Comparison of ENCODE assay signal across 1 cellular context in the genomic region with DNA sequence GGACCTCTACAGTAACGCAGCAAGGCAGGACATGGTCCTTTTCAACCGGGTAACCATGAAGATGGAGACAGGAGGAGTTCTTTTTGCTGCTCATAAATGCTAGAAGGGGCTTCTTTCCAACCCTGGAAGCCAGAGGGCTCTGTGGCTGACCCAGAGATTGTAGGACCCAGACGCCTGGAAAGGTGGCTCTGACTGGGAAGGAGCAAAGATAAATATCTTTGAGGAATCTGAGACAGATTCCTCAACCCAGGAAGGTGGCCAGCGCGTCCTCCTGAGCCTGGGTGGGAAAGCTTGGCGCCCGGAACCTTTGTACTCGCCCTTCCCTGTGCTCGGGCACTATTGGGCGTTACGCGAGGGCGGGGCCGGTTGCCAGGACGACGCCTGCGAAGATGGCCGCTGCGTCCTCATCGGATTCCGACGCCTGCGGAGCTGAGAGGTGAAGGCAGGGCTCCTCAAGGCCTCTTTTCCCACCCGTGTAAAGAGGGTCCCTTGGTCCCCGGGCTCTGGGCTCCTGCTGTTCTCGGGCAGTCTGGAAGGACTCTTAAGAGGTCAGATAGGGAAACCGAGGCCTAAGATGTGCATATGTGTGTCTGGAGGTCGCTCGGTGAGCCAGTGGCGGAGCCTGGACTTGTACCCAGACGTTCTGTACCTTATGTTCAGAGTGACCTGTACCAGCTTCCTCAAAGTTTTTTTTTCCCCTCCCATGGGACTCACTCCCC.
TF ChIP-seq lines count a peak whose summit lies in the region.

A gene (plus strand): TSS at position 365 of the 719 bp plus-strand sequence. CDS start 25 bp downstream, at position 390.

TF ChIP-seq in IMR-90, 13 proteins besides CTCF, POLR2A, EP300 and RAD21:
- TF ChIP-seq MAZ (IDR thresholded peaks at IDR 0.05; ENCODE audit: borderline replicate concordance, low read depth, low read length) (peak; percentile 84; the same call in 1 of the 2 replicates), RCOR1 (IDR thresholded peaks at IDR 0.05; ENCODE audit: insufficient replicate concordance, low read length) (no peak), MXI1 (IDR thresholded peaks at IDR 0.05; ENCODE audit: borderline replicate concordance, low read depth, low read length) (peak; percentile 61), NFE2L2 (IDR thresholded peaks at IDR 0.05; ENCODE audit: low read depth, low read length) (no peak)
